In genomic region chr17:36706437-36706731, GRCh38 we compare ENCODE assay signal across 1 cellular context.
TF ChIP-seq lines count a peak whose summit lies in the region.

No MANE protein-coding gene starts in this region.

TF ChIP-seq in GM23338, 12 proteins besides CTCF, POLR2A, EP300 and RAD21:
- no peak for TF ChIP-seq REST (IDR thresholded peaks at IDR 0.05; ENCODE audit: unreplicated experiment)
- TF ChIP-seq CREB1 (CRISPR knock-in tag; IDR thresholded peaks at IDR 0.05; ENCODE audit: low read depth), result no peak
- TF ChIP-seq NANOG (IDR thresholded peaks at IDR 0.05; ENCODE audit: borderline replicate concordance), result no peak
- no peak for TF ChIP-seq ETS1 (IDR thresholded peaks at IDR 0.05)
- no peak for TF ChIP-seq ZNF114 (CRISPR knock-in tag; IDR thresholded peaks at IDR 0.05)
- TF ChIP-seq ZNF331 (CRISPR knock-in tag; IDR thresholded peaks at IDR 0.05; ENCODE audit: low read depth), result no peak
- TF ChIP-seq EZH2phosphoT487 (IDR thresholded peaks at IDR 0.05; ENCODE audit: unreplicated experiment), result no peak
- TF ChIP-seq JUNB (IDR thresholded peaks at IDR 0.05; ENCODE audit: unreplicated experiment), result no peak
- no peak for TF ChIP-seq STAT1 (IDR thresholded peaks at IDR 0.05; ENCODE audit: unreplicated experiment)
